8 cellular contexts compared by ENCODE assay signal in genomic region chr2:218228366-218229092, GRCh38. TPM values are rescaled to one million over a fixed set of nuclear protein-coding genes. Genes with fewer than 3 reads are reported as not detected.
DNase-seq lines count a peak whose midpoint lies in the region; ATAC-seq, FAIRE-seq and TF ChIP-seq lines count a peak whose summit lies in the region.
"Had no signal": no experiment of that assay in that cellular context is flagged by ENCODE, and none has a peak within 500 bp of the region (broad histone marks: within the 10 kb centered on the region; RNA-seq: fewer than 3 reads in every experiment).

No MANE protein-coding gene starts in this region.

- H3K27me3 ChIP-seq in RWPE2 (ENCODE audit: insufficient read depth, poor library complexity, severe bottlenecking) (no peaks in the 10 kb centered on the region), small intestine (ENCODE audit: control insufficient read depth in 2 of 2, insufficient read depth in 2 of 2, low read length in 2 of 2) (no peaks in the 10 kb centered on the region)

- DNase-seq in HCEC 1CT (peak; percentile 26), RWPE2 (ENCODE audit: low spot score) (no peak), epithelial cell of esophagus (ENCODE audit: low read depth) (peak; percentile 77), small intestine (no peak)

- peaks cover 95% of the 10 kb centered on the region for H3K36me3 ChIP-seq in RWPE2 (ENCODE audit: low read depth)
- peaks cover 8 to 20% of the 10 kb centered on the region in 2 donors for H3K36me3 ChIP-seq in small intestine (ENCODE audit: control insufficient read depth in 2 of 2, insufficient read depth in 2 of 2, low read length in 2 of 2)

- no peak for FAIRE-seq in small intestine (lab: Jason Lieb, UNC)
- FAIRE-seq: TTC549 had no signal

- no peak overlapping the region for H3K4me3 ChIP-seq in RWPE2 (ENCODE audit: severe bottlenecking)
- no peak overlapping the region for H3K4me3 ChIP-seq in epithelial cell of esophagus (ENCODE audit: low read length)
- no peak overlapping the region for H3K4me3 ChIP-seq in small intestine (ENCODE audit: low read depth in 1 of 2, low read length in 2 of 2)

- WGBS in small intestine, 3 donors, result 72 to 79% (median 75%) methylated on average over 6 of the region's 6 CpGs

- peak; percentile 38; the same call in 2 of the 3 replicates for ATAC-seq in RWPE2 (ENCODE audit: low read depth)
- ATAC-seq in GM18520 (IDR thresholded peaks at IDR 0.05; ENCODE audit: unreplicated experiment), result no peak
- no peak for ATAC-seq in HG02759 (IDR thresholded peaks at IDR 0.05; ENCODE audit: unreplicated experiment)
- no peak for ATAC-seq in HG03378 (IDR thresholded peaks at IDR 0.05; ENCODE audit: unreplicated experiment)

- no peak for TF ChIP-seq CTCF in RWPE2 (IDR thresholded peaks at IDR 0.05; ENCODE audit: poor library complexity, severe bottlenecking)
- no peak for TF ChIP-seq CTCF in epithelial cell of esophagus (IDR thresholded peaks at IDR 0.05; ENCODE audit: insufficient read depth, low read depth, low read length, missing control alignments)

- peaks cover 31% of the 10 kb centered on the region for H3K4me1 ChIP-seq in RWPE2 (ENCODE audit: insufficient read depth, poor library complexity, severe bottlenecking)
- H3K4me1 ChIP-seq in small intestine (ENCODE audit: control insufficient read depth in 2 of 2, insufficient read depth in 1 of 2, low read depth in 1 of 2, low read length in 1 of 2), result peaks cover 10 to 15% of the 10 kb centered on the region in 2 donors

- H3K9me3 ChIP-seq in RWPE2 (ENCODE audit: severe bottlenecking) (no peaks in the 10 kb centered on the region), small intestine (ENCODE audit: control insufficient read depth, low read depth) (no peaks in the 10 kb centered on the region)

- H3K27ac ChIP-seq in RWPE2 (ENCODE audit: poor library complexity, severe bottlenecking), result peak overlapping the region; percentile 96
- peak overlapping the region; percentile 34 to 79 for H3K27ac ChIP-seq in small intestine (ENCODE audit: low read depth in 1 of 2, low read length in 1 of 2)

RNA-seq across cellular contexts. Expression of gene ARPC2, which starts 11.5 kb away (rescaled TPM):
- 100 to 1,000 TPM; 251 to 300 (median 288) TPM for polyA plus RNA-seq in small intestine

RNA-seq across cellular contexts. Expression of gene GPBAR1, which starts 32.3 kb away (rescaled TPM):
- polyA plus RNA-seq in small intestine, result 1 to 10 TPM; 1.3 to 3.9 (median 1.4) TPM

RNA-seq across cellular contexts. Expression of gene AAMP, which starts 41.4 kb away (rescaled TPM):
- 100 to 1,000 TPM; 101 to 134 (median 118) TPM for polyA plus RNA-seq in small intestine

RNA-seq across cellular contexts. Expression of gene PNKD, which starts 41.8 kb away (rescaled TPM):
- 100 to 1,000 TPM in 1 of 3 donors, 10 to 100 TPM in 2; 88.4 to 137 (median 91.6) TPM for polyA plus RNA-seq in small intestine

Comparison
In these comparisons a context has a peak if more than half of its experiments do, and no peak if none do; other contexts are left out.
1. DNase-seq: peak in HCEC 1CT (single experiment) and epithelial cell of esophagus (single experiment); none in RWPE2 (single experiment) and small intestine (single experiment).